ENCODE assay signal across 1 cellular context in genomic region chr3:126370055-126370454, GRCh38.
TF ChIP-seq lines count a peak whose summit lies in the region.

No MANE protein-coding gene starts in this region.

TF ChIP-seq in HepG2, 621 proteins besides CTCF, POLR2A, EP300 and RAD21:
- no peak for TF ChIP-seq TARDBP (CRISPR knock-in tag; IDR thresholded peaks at IDR 0.05)
- no peak for TF ChIP-seq PRPF4 (IDR thresholded peaks at IDR 0.05; ENCODE audit: low read depth, low read length, poor library complexity, severe bottlenecking)
- no peak for TF ChIP-seq HNF4G (IDR thresholded peaks at IDR 0.05; ENCODE audit: borderline replicate concordance, low read depth, low read length)
- TF ChIP-seq HNF4G (CRISPR knock-in tag; IDR thresholded peaks at IDR 0.05; ENCODE audit: borderline replicate concordance, low read depth), result no peak
- no peak for TF ChIP-seq ZNF558 (CRISPR knock-in tag; IDR thresholded peaks at IDR 0.05; ENCODE audit: borderline replicate concordance)
- TF ChIP-seq PCBP2 (optimal IDR thresholded peaks at IDR 0.05; ENCODE audit: low read depth, low read length, poor library complexity, severe bottlenecking), result no peak
- TF ChIP-seq ZEB1 (IDR thresholded peaks at IDR 0.05; ENCODE audit: insufficient replicate concordance, low read depth), result no peak
- no peak for TF ChIP-seq CEBPB (IDR thresholded peaks at IDR 0.05; ENCODE audit: borderline replicate concordance, low read depth, low read length)
